16 cellular contexts compared by ENCODE assay signal in the genomic region with DNA sequence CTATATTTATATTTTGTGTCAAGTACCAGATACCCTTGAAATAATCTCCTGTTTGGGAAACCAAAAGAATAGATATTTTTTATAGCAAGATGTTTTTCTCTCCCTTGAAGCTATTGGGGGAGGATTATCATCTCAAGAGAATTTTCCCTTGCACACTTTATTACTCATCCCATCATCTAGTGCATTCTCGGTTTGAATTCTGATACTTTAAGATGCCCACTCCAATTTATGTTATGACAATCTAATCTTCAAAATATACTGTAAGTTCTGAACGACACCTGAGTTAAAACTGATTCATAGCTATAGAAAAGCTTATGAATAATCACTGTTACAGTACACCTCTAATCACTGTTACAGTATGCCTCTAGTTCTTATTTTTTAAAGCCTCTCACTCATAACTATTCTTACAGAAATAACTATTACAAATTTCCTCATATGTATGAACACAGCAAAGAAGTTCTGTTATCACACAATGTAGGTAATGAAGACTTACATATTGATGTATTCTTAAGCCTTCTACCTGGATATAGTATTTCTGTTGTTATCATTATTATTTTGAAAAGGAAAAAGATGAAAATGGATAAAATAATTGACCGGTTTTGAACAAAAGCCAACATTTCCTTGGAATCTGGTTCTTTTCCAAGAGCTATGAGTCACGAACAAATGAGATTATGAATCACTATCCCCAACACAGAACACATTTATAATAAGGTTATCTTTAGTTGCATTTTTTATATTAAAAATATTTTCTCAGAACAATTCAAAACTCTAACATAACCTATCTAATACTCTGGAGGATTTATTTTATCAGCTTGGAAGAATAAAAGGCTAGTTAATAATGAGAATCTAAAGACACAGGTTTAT.
DNase-seq lines count a peak whose midpoint lies in the region; ATAC-seq and TF ChIP-seq lines count a peak whose summit lies in the region.
"Had no signal": no experiment of that assay in that cellular context is flagged by ENCODE, and none has a peak within 500 bp of the region (broad histone marks: within the 10 kb centered on the region; RNA-seq: fewer than 3 reads in every experiment).

No MANE protein-coding gene starts in this region.

- H2BK12ac ChIP-seq in neuronal stem cell (ENCODE audit: low read length), result no peak overlapping the region

- H3K27ac ChIP-seq in A673 (ENCODE audit: low read depth, low read length, poor library complexity, severe bottlenecking), result peak overlapping the region; percentile 73
- no peak overlapping the region for H3K27ac ChIP-seq in coronary artery
- H3K27ac ChIP-seq in neuronal stem cell (replicated peaks; ENCODE audit: low read length), result no peak overlapping the region
- H3K27ac ChIP-seq: lower lobe of right lung had no signal

- TF ChIP-seq CTCF in A673 (conservative IDR thresholded peaks at IDR 0.05; ENCODE audit: low read depth, low read length) (no peak), choroid plexus epithelial cell (conservative IDR thresholded peaks at IDR 0.05; ENCODE audit: low read depth, low read length) (no peak), coronary artery (IDR thresholded peaks at IDR 0.05) (no peak)

- WGBS in neuronal stem cell (ENCODE audit: extremely low coverage in 2 of 2, insufficient read length in 2 of 2, insufficient replicate concordance in 1 of 2), 2 donors, result no CpG with 5 or more reads among the region's 4 CpGs

- H3K4me2 ChIP-seq in neuronal stem cell (ENCODE audit: insufficient read depth, low read length, poor library complexity, severe bottlenecking), result no peak overlapping the region

- H3K36me3 ChIP-seq in A673 (ENCODE audit: insufficient read depth, low read length, poor library complexity, severe bottlenecking), result no peaks in the 10 kb centered on the region
- H3K36me3 ChIP-seq in neuronal stem cell (replicated peaks in 1 of 2; ENCODE audit: control insufficient read depth in 2 of 2, insufficient read depth in 2 of 2, low read length in 2 of 2), result no peaks in the 10 kb centered on the region
- H3K36me3 ChIP-seq: heart left ventricle, lower lobe of right lung had no signal

- intact Hi-C loops in A673 (cut with micrococcal nuclease; ENCODE audit: unreplicated experiment), result loop anchor here (5.0 kb wide), 1 partner anchor 188 kb away; no protein-coding TSS in a partner anchor

- no peaks in the 10 kb centered on the region for H3K27me3 ChIP-seq in A673 (replicated peaks; ENCODE audit: insufficient read depth, low read depth, low read length, poor library complexity)
- no peaks in the 10 kb centered on the region for H3K27me3 ChIP-seq in neuronal stem cell (ENCODE audit: control insufficient read depth in 3 of 3, insufficient read depth in 3 of 3, low read depth in 1 of 3, low read length in 3 of 3)
- H3K27me3 ChIP-seq: heart left ventricle had no signal

- CTCF ChIA-PET in A673 (lab: Charles Lee), result interaction anchor here (1.5 kb wide), 1 partner anchor 146 kb away, joined by 3 read pairs; no protein-coding TSS in a partner anchor

- H2BK5ac ChIP-seq in neuronal stem cell (ENCODE audit: low read length), result no peak overlapping the region

- H2BK120ac ChIP-seq in neuronal stem cell (ENCODE audit: low read depth, low read length), result no peak overlapping the region

- TF ChIP-seq EP300 in Ishikawa (IDR thresholded peaks at IDR 0.05; ENCODE audit: borderline replicate concordance), result no peak

- POLR2A ChIA-PET in A673 (lab: Charles Lee; ENCODE audit: low non-redundant PET), result no interaction called here

- H3K4me3 ChIP-seq in A673 (ENCODE audit: low read depth, low read length, poor library complexity, severe bottlenecking) (no peak overlapping the region), choroid plexus epithelial cell (ENCODE audit: low read depth, low read length) (no peak overlapping the region), coronary artery (no peak overlapping the region), neuronal stem cell (ENCODE audit: low read length in 2 of 2) (no peak overlapping the region)
- H3K4me3 ChIP-seq: heart left ventricle, lower lobe of right lung had no signal

- ATAC-seq in HG03159 (IDR thresholded peaks at IDR 0.05; ENCODE audit: unreplicated experiment), result no peak
- ATAC-seq: lower lobe of right lung had no signal

- H3K9me3 ChIP-seq in A673 (ENCODE audit: low read depth, low read length, poor library complexity, severe bottlenecking) (peaks cover 4% of the 10 kb centered on the region), neuronal stem cell (replicated peaks in 1 of 2; ENCODE audit: control insufficient read depth in 2 of 2, insufficient read depth in 1 of 2, low read depth in 1 of 2, low read length in 2 of 2) (no peaks in the 10 kb centered on the region)
- H3K9me3 ChIP-seq: lower lobe of right lung had no signal

- H3K18ac ChIP-seq in neuronal stem cell (ENCODE audit: low read length), result no peak overlapping the region

- H3K4ac ChIP-seq in neuronal stem cell (ENCODE audit: low read length), result no peak overlapping the region

- H3K14ac ChIP-seq in neuronal stem cell (ENCODE audit: low read length), result no peak overlapping the region

- no peak overlapping the region for H2AFZ ChIP-seq in neuronal stem cell (ENCODE audit: low read length)

- H4K8ac ChIP-seq in neuronal stem cell (ENCODE audit: low read depth, low read length), result no peak overlapping the region

- TF ChIP-seq RAD21 in Ishikawa (IDR thresholded peaks at IDR 0.05; ENCODE audit: low read depth), result no peak

- no peak overlapping the region for H4K91ac ChIP-seq in neuronal stem cell (ENCODE audit: low read depth, low read length, poor library complexity)

- H3K4me1 ChIP-seq in A673 (ENCODE audit: insufficient read depth, low read length, poor library complexity, severe bottlenecking) (peaks cover 56% of the 10 kb centered on the region), neuronal stem cell (ENCODE audit: control insufficient read depth in 2 of 2, insufficient read depth in 1 of 2, low read depth in 1 of 2, low read length in 2 of 2) (peaks cover 0 to 8% of the 10 kb centered on the region in 2 donors)
- H3K4me1 ChIP-seq: lower lobe of right lung had no signal

- H2BK15ac ChIP-seq in neuronal stem cell (ENCODE audit: low read length), result no peak overlapping the region

- BruUV-seq in A673 (replicated peaks; lab: Mats Ljungman, UMichigan), result no TSS peak

- H3K23ac ChIP-seq in neuronal stem cell (ENCODE audit: low read depth, low read length, poor library complexity), result no peak overlapping the region

- no peaks in the 10 kb centered on the region for H3K79me1 ChIP-seq in neuronal stem cell (ENCODE audit: low read depth, low read length)

- peak; percentile 49 for DNase-seq in A673 (ENCODE audit: low spot score)
- peak; percentile 29 for DNase-seq in choroid plexus epithelial cell (ENCODE audit: low read depth)
- DNase-seq in kidney glomerular epithelial cell (lab: John Stamatoyannopoulos, UW), result peak; percentile 40
- no peak for DNase-seq in coronary artery (ENCODE audit: low spot score)
- no peak for DNase-seq in KG1 (lab: John Stamatoyannopoulos, UW)
- no peak for DNase-seq in neuronal stem cell (ENCODE audit: low spot score)
- DNase-seq: activated naive CD8-positive, alpha-beta T cell treated with anti-CD3 and anti-CD28 coated beads, Interleukin-2, amount 10 ng/mL, durations not matched to agents 7 days and 5 days; AML-193; DND-41; heart left ventricle; lower lobe of right lung; NCI-H2029 treated with DMSO at 0.1 percent for 48 hours; nucleus accumbens; stimulated activated CD4-positive, alpha-beta T cell treated with anti-CD3 and anti-CD28 coated beads, Interleukin-2, amount 100 ng/mL, for 24 hours had no signal

- no peak overlapping the region for H2AK5ac ChIP-seq in neuronal stem cell (ENCODE audit: low read depth, low read length)

- H3K9ac ChIP-seq in neuronal stem cell (ENCODE audit: low read depth, low read length, poor library complexity), result no peak overlapping the region

TF ChIP-seq in Ishikawa, 13 proteins besides CTCF, POLR2A, EP300 and RAD21:
- TF ChIP-seq, protein P1, sequence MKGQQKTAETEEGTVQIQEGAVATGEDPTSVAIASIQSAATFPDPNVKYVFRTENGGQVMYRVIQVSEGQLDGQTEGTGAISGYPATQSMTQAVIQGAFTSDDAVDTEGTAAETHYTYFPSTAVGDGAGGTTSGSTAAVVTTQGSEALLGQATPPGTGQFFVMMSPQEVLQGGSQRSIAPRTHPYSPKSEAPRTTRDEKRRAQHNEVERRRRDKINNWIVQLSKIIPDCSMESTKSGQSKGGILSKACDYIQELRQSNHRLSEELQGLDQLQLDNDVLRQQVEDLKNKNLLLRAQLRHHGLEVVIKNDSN (IDR thresholded peaks at IDR 0.05), result no peak
- TF ChIP-seq FOXM1 (IDR thresholded peaks at IDR 0.05; ENCODE audit: borderline replicate concordance, low read depth), result no peak
- no peak for TF ChIP-seq ZBTB7A (IDR thresholded peaks at IDR 0.05; ENCODE audit: low read depth)
- no peak for TF ChIP-seq TCF12 (IDR thresholded peaks at IDR 0.05; ENCODE audit: low read depth)
- TF ChIP-seq NFIC (IDR thresholded peaks at IDR 0.05), result peak; percentile 58
TF ChIP-seq in Ishikawa: peak in this region for 1.

Comparison
In these comparisons a context has a peak if more than half of its experiments do, and no peak if none do; other contexts are left out.
1. DNase-seq: peak in A673 (single experiment), choroid plexus epithelial cell (single experiment) and kidney glomerular epithelial cell (single experiment); none in coronary artery (single experiment), KG1 (single experiment) and neuronal stem cell (single experiment).